Comparison of ENCODE assay signal across 13 cellular contexts in the genomic region with DNA sequence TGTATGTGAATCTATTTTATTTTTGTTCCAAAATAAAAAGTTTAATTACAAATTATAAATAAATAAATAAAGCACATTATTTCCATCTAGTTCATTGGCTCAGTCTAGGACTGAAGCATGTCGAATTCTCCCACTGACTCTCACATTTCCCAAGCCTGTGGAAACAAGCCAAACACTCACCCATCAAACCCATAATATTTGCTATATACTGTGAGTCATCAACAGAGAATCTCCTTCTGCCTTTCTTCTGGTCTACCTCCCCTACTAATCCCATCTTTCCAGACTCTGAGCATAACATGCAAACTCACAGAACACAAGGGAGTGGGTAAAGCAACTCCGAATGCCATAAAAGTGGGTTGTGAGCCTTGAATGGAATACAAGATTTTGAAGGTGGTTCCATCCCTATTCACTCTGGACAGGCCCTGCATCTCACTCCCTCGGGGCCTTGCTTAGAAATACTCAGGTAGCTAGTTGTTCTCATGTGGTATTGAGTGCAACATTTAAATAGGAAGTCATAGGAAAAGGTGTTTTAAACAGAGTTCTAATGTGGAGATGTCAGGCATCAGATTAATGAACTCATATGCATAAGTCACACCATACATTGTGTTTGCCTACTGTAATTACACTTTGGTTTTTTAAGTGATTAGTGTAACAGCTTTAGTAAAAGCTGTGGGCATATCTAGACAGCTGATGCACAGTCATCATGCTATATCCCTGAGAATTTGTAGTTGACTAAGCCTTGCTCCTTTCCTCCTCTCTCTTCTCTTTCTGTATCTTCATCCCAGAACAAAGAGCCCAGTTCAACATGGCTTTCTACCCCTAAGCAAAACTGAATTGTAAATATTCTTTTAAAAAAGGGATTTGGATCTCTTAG. TPM values are rescaled to one million over a fixed set of nuclear protein-coding genes. Genes with fewer than 3 reads are reported as not detected.
DNase-seq lines count a peak whose midpoint lies in the region; ATAC-seq and TF ChIP-seq lines count a peak whose summit lies in the region.
"Had no signal": no experiment of that assay in that cellular context is flagged by ENCODE, and none has a peak within 500 bp of the region (broad histone marks: within the 10 kb centered on the region; RNA-seq: fewer than 3 reads in every experiment).

No MANE protein-coding gene starts in this region.

- H3K4me3 ChIP-seq in AG04450 (ENCODE audit: low read depth, low read length) (no peak overlapping the region), right cardiac atrium (ENCODE audit: low read length) (no peak overlapping the region), mesendoderm (ENCODE audit: low read length) (no peak overlapping the region)
- H3K4me3 ChIP-seq: BLaER1 treated with 17β-estradiol and CSF1 and Interleukin-3, amounts not matched to agents 10 nM and 100 nM; mucosa of descending colon had no signal

- intact Hi-C loops in right cardiac atrium (cut with DNase I), result no loop called here

- H3K79me1 ChIP-seq in mesendoderm (ENCODE audit: low read length), result no peaks in the 10 kb centered on the region

- no peak overlapping the region for H3K56ac ChIP-seq in mesendoderm (ENCODE audit: low read length)

- H3K27me3 Mint-ChIP-seq in HFFc6 (ENCODE audit: insufficient read depth), result peaks cover 8% of the 10 kb centered on the region

- H3K27me3 ChIP-seq in AG04450 (ENCODE audit: control insufficient read depth, insufficient read depth, low read length) (no peaks in the 10 kb centered on the region), right cardiac atrium (ENCODE audit: control insufficient read depth, insufficient read depth) (no peaks in the 10 kb centered on the region), mesendoderm (ENCODE audit: insufficient read depth, low read length, poor library complexity) (no peaks in the 10 kb centered on the region)
- H3K27me3 ChIP-seq: BLaER1 treated with 17β-estradiol and CSF1 and Interleukin-3, amounts not matched to agents 10 nM and 100 nM had no signal

- H3K9ac ChIP-seq in mesendoderm (ENCODE audit: low read length), result no peak overlapping the region
- H3K9ac ChIP-seq: BLaER1 treated with 17β-estradiol and CSF1 and Interleukin-3, amounts not matched to agents 10 nM and 100 nM had no signal

- H3K79me2 ChIP-seq in mesendoderm (ENCODE audit: control insufficient read depth, insufficient read depth, low read length), result no peaks in the 10 kb centered on the region

- H3K27ac ChIP-seq in AG04450 (ENCODE audit: low read depth, low read length) (no peak overlapping the region), right cardiac atrium (ENCODE audit: low read length) (no peak overlapping the region), mesendoderm (ENCODE audit: low read depth, low read length) (no peak overlapping the region)
- H3K27ac ChIP-seq: BLaER1 treated with 17β-estradiol and CSF1 and Interleukin-3, amounts not matched to agents 10 nM and 100 nM; VCaP had no signal

- no peak overlapping the region for H4K5ac ChIP-seq in mesendoderm (ENCODE audit: low read length)

- no peak overlapping the region for H4K8ac ChIP-seq in mesendoderm (ENCODE audit: low read depth, low read length)

- H3K18ac ChIP-seq in mesendoderm (ENCODE audit: low read length), result no peak overlapping the region

- H3K4me1 ChIP-seq in right cardiac atrium (ENCODE audit: control insufficient read depth, insufficient read depth, low read length) (no peaks in the 10 kb centered on the region), mesendoderm (ENCODE audit: control insufficient read depth, low read depth, low read length) (no peaks in the 10 kb centered on the region)
- H3K4me1 ChIP-seq: BLaER1 treated with 17β-estradiol and CSF1 and Interleukin-3, amounts not matched to agents 10 nM and 100 nM had no signal

- peaks cover 5% of the 10 kb centered on the region; the same call in 1 of the 2 replicates for H3K4me1 Mint-ChIP-seq in HFFc6 (ENCODE audit: low read depth)

- no peak overlapping the region for H3K23ac ChIP-seq in mesendoderm (ENCODE audit: low read length)

- H2BK120ac ChIP-seq in mesendoderm (ENCODE audit: low read depth, low read length), result no peak overlapping the region

- no peak overlapping the region for H3K27ac Mint-ChIP-seq in HFFc6
- H3K27ac Mint-ChIP-seq: activated T-helper 1 cell treated with anti-CD3 and anti-CD28 coated beads, Interleukin-12 subunit alpha, Interleukin-12 subunit beta, Interleukin-2, Interleukin-4 antibody, amounts not matched to agents 30 ng/mL and 10 ng/mL and 1 ng/mL, durations not matched to agents 14 hours and 24 hours and 36 hours had no signal

- H3K4me3 Mint-ChIP-seq in HFFc6, result no peak overlapping the region
- H3K4me3 Mint-ChIP-seq: activated T-helper 1 cell treated with anti-CD3 and anti-CD28 coated beads, Interleukin-12 subunit alpha, Interleukin-12 subunit beta, Interleukin-2, Interleukin-4 antibody, amounts not matched to agents 30 ng/mL and 10 ng/mL and 1 ng/mL, durations not matched to agents 14 hours and 24 hours and 36 hours had no signal

- H3K36me3 Mint-ChIP-seq in HFFc6 (ENCODE audit: low read depth), result no peaks in the 10 kb centered on the region

- no peak overlapping the region for H2AK5ac ChIP-seq in mesendoderm (ENCODE audit: low read length)

- TF ChIP-seq CTCF in AG04450 (IDR thresholded peaks at IDR 0.05; ENCODE audit: low read depth, low read length), result no peak
- TF ChIP-seq CTCF in HFFc6 (IDR thresholded peaks at IDR 0.05), result no peak

- WGBS in right cardiac atrium, result 77% methylated on average over 3 of the region's 3 CpGs
- WGBS in mesendoderm (ENCODE audit: extremely low coverage, insufficient coverage, low lambda C conversion rate), result no CpG with 5 or more reads among the region's 3 CpGs

- H3K9me3 Mint-ChIP-seq in HFFc6, result no peaks in the 10 kb centered on the region
- H3K9me3 Mint-ChIP-seq: activated T-helper 1 cell treated with anti-CD3 and anti-CD28 coated beads, Interleukin-12 subunit alpha, Interleukin-12 subunit beta, Interleukin-2, Interleukin-4 antibody, amounts not matched to agents 30 ng/mL and 10 ng/mL and 1 ng/mL, durations not matched to agents 14 hours and 24 hours and 36 hours had no signal

- H3K4me2 ChIP-seq in mesendoderm (ENCODE audit: low read length), result no peak overlapping the region
- H3K4me2 ChIP-seq: BLaER1 treated with 17β-estradiol and CSF1 and Interleukin-3, amounts not matched to agents 10 nM and 100 nM had no signal

- H2BK15ac ChIP-seq in mesendoderm (replicated peaks; ENCODE audit: low read depth), result no peak overlapping the region

- H3K9me3 ChIP-seq in AG04450 (ENCODE audit: control insufficient read depth, insufficient read depth, low read length), result no peaks in the 10 kb centered on the region
- no peaks in the 10 kb centered on the region for H3K9me3 ChIP-seq in right cardiac atrium (ENCODE audit: control insufficient read depth, low read length)
- H3K9me3 ChIP-seq: BLaER1 treated with 17β-estradiol and CSF1 and Interleukin-3, amounts not matched to agents 10 nM and 100 nM; mucosa of descending colon had no signal

- DNase-seq in AG04450 (ENCODE audit: low read depth, low spot score) (peak; percentile 55), HFFc6 (peak; percentile 34), T1000 (lab: John Stamatoyannopoulos, UW) (peak; percentile 31), glomerular endothelial cell (ENCODE audit: extremely low read depth, low read depth, low spot score) (peak; percentile 7), right cardiac atrium (no peak), NCI-H1105 (lab: John Stamatoyannopoulos, UW) (no peak), mesendoderm (no peak)
- DNase-seq: mucosa of descending colon had no signal

- POLR2A ChIA-PET in AG04450 (lab: Yijun Ruan, JAX), result no interaction called here

- H3K36me3 ChIP-seq in mesendoderm (ENCODE audit: control insufficient read depth, insufficient read depth, low read length), result no peaks in the 10 kb centered on the region
- H3K36me3 ChIP-seq: BLaER1 treated with 17β-estradiol and CSF1 and Interleukin-3, amounts not matched to agents 10 nM and 100 nM had no signal

- ATAC-seq in right cardiac atrium (no peak), HG03045 (IDR thresholded peaks at IDR 0.05; ENCODE audit: unreplicated experiment) (no peak)
- ATAC-seq: mucosa of descending colon, sciatic nerve had no signal

- H3K4ac ChIP-seq in mesendoderm (ENCODE audit: low read depth, low read length), result no peak overlapping the region

- H2BK5ac ChIP-seq in mesendoderm (ENCODE audit: low read length), result no peak overlapping the region

- CTCF ChIA-PET in AG04450 (lab: Charles Lee), result interaction anchor here (1.5 kb wide), 1 partner anchor 936 kb away, joined by 4 read pairs; no protein-coding TSS in a partner anchor

RNA-seq across cellular contexts. Expression of gene F5, which starts 47.0 kb away (rescaled TPM):
- polyA plus RNA-seq in AG04450 (2011; rRNA removed), result not detected in 2 replicates
- not detected in 2 replicates for polyA minus RNA-seq in AG04450 (2011; rRNA and poly(A)+ RNA removed)
- total RNA-seq in HFFc6 (2021; fragmentation: NEBNext Ultra II Directional; extraction: Animal tissue kit (Norgen Biotek cat#: 25700)), result not detected
- not detected in 2 replicates for total RNA-seq in glomerular endothelial cell
- total RNA-seq in right cardiac atrium, result 10 to 100 TPM in 2 of 4 donors, 1 to 10 TPM in 2; 4.0 to 16.5 (median 8.7) TPM
- polyA plus RNA-seq in right cardiac atrium, result 6.8 TPM
- 0.08 TPM for polyA plus RNA-seq in mesendoderm (2013, experiment 1 of 2)
- polyA plus RNA-seq in mesendoderm (2013, experiment 2 of 2), result 0.08 TPM

RNA-seq across cellular contexts. Expression of gene SLC19A2, which starts 53.5 kb away (rescaled TPM):
- polyA plus RNA-seq in AG04450 (2011; rRNA removed), result 4.8 and 6.0 TPM in 2 replicates
- 5.3 and 7.8 TPM in 2 replicates for polyA minus RNA-seq in AG04450 (2011; rRNA and poly(A)+ RNA removed)
- 1 to 10 TPM; 2.3 to 3.2 (median 2.8) TPM for total RNA-seq in HFFc6 (2021; fragmentation: NEBNext Ultra II Directional; extraction: Animal tissue kit (Norgen Biotek cat#: 25700))
- total RNA-seq in glomerular endothelial cell, result 4.0 and 4.5 TPM in 2 replicates
- total RNA-seq in right cardiac atrium, result 10 to 100 TPM; 11.2 to 26.5 (median 15.4) TPM
- 26.2 TPM for polyA plus RNA-seq in right cardiac atrium
- polyA plus RNA-seq in mesendoderm (2013, experiment 1 of 2), result 17.4 TPM
- 17.8 TPM for polyA plus RNA-seq in mesendoderm (2013, experiment 2 of 2)

Comparison
In these comparisons a context has a peak if more than half of its experiments do, and no peak if none do; other contexts are left out.
1. DNase-seq: peak in AG04450 (single experiment), HFFc6 (single experiment), T1000 (single experiment) and glomerular endothelial cell (single experiment); none in right cardiac atrium (0 of 3), NCI-H1105 (single experiment) and mesendoderm (single experiment).